ENCODE assay signal across 1 cellular context in genomic region chr5:1325870-1326546, GRCh38.
TF ChIP-seq lines count a peak whose summit lies in the region.

No MANE protein-coding gene starts in this region.

TF ChIP-seq in A549, 52 proteins besides CTCF, POLR2A, EP300 and RAD21 (continued from another document):
- TF ChIP-seq RCOR1 (IDR thresholded peaks at IDR 0.05; ENCODE audit: low read depth, low read length) (no peak), RNF2 (IDR thresholded peaks at IDR 0.05; ENCODE audit: borderline replicate concordance, low read depth) (no peak), HOXA7 (CRISPR knock-in tag; IDR thresholded peaks at IDR 0.05) (no peak), REST (IDR thresholded peaks at IDR 0.05) (no peak), RARB (CRISPR knock-in tag; IDR thresholded peaks at IDR 0.05) (no peak), KDM1A (IDR thresholded peaks at IDR 0.05; ENCODE audit: low read depth) (no peak)
